ENCODE assay signal across 1 cellular context in the genomic region with DNA sequence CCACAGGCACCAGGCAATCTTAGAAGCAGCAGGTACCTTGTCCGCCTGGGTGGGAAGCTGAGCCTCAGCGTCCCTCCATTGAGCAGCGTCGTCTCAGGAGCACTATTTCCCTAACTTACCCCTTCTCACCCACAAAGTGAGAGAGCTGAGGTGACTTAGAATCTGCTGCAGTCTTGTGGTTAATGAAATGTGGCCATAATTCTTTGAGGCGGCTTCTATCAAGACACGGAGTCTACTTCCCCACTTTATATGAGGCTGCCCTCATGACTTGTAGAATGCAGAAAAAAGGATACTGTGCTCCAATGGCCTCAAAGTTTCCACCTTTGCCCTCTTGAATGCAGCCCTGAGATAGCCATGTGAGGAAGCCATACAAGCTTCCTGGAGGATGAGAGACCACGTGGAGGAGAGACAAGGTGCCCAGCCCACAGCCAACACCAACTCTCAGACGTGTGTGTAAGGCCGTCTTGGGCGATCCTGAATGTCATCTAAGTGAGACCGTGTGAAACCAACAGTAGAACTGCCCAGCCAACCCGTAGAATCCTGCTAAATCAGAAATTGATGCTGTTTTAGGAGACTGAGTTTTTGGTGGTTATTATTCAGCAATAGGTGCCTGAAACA.
TF ChIP-seq lines count a peak whose summit lies in the region.

No MANE protein-coding gene starts in this region.

TF ChIP-seq in HepG2, 621 proteins besides CTCF, POLR2A, EP300 and RAD21:
- TF ChIP-seq DNMT3B (CRISPR knock-in tag; conservative IDR thresholded peaks at IDR 0.05): no peak
- TF ChIP-seq, protein P1, sequence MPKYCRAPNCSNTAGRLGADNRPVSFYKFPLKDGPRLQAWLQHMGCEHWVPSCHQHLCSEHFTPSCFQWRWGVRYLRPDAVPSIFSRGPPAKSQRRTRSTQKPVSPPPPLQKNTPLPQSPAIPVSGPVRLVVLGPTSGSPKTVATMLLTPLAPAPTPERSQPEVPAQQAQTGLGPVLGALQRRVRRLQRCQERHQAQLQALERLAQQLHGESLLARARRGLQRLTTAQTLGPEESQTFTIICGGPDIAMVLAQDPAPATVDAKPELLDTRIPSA (CRISPR knock-in tag; IDR thresholded peaks at IDR 0.05; ENCODE audit: borderline replicate concordance): no peak
- TF ChIP-seq, protein P2, sequence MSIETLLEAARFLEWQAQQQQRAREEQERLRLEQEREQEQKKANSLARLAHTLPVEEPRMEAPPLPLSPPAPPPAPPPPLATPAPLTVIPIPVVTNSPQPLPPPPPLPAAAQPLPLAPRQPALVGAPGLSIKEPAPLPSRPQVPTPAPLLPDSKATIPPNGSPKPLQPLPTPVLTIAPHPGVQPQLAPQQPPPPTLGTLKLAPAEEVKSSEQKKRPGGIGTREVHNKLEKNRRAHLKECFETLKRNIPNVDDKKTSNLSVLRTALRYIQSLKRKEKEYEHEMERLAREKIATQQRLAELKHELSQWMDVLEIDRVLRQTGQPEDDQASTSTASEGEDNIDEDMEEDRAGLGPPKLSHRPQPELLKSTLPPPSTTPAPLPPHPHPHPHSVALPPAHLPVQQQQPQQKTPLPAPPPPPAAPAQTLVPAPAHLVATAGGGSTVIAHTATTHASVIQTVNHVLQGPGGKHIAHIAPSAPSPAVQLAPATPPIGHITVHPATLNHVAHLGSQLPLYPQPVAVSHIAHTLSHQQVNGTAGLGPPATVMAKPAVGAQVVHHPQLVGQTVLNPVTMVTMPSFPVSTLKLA (IDR thresholded peaks at IDR 0.05): peak; percentile 75; the same call in 1 of the 2 replicates
